In the genomic region with DNA sequence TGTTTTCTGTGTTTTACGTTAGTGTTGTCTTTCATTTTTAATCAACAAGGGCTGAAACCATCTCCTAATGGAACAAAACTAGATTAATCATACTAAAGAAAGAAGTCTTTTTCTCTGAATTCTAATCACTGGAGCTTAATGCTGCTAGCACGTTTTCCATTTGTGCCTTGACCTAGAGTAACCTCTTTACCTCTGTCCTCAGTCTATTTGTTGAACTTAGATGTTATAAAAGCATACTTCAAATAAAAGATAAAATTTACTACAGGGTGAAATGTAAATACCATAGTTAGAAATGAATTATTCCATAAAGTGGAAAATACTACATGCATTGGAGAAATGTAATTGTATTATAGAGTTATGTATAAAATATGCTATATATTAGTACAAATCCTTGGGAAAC, we compare ENCODE assay signal across 34 cellular contexts.
DNase-seq lines count a peak whose midpoint lies in the region; ATAC-seq, FAIRE-seq and TF ChIP-seq lines count a peak whose summit lies in the region.
"Had no signal": no experiment of that assay in that cellular context is flagged by ENCODE, and none has a peak within 500 bp of the region (broad histone marks: within the 10 kb centered on the region; RNA-seq: fewer than 3 reads in every experiment).

No MANE protein-coding gene starts in this region.

- H3K27ac ChIP-seq in VCaP (peak overlapping the region; percentile 89), small intestine (ENCODE audit: low read depth in 1 of 2, low read length in 1 of 2) (no peak overlapping the region)
- H3K27ac ChIP-seq: 22Rv1; A549; BLaER1; BLaER1 treated with 17β-estradiol and CSF1 and Interleukin-3, amounts not matched to agents 10 nM and 100 nM had no signal

- H3K27me3 ChIP-seq in small intestine (ENCODE audit: control insufficient read depth in 2 of 2, insufficient read depth in 2 of 2, low read length in 2 of 2) = no peaks in the 10 kb centered on the region
- H3K27me3 ChIP-seq: BE2C; BLaER1; BLaER1 treated with 17β-estradiol and CSF1 and Interleukin-3, amounts not matched to agents 10 nM and 100 nM had no signal

- intact Hi-C loops in left colon (cut with DNase I, micrococcal nuclease) (no loop called here), mucosa of descending colon (cut with DNase I, micrococcal nuclease) (no loop called here)

- H3K4me3 ChIP-seq in LNCaP clone FGC (ENCODE audit: low read depth, low read length) = no peak overlapping the region
- no peak overlapping the region for H3K4me3 ChIP-seq in mucosa of descending colon
- no peak overlapping the region for H3K4me3 ChIP-seq in small intestine (ENCODE audit: low read depth in 1 of 2, low read length in 2 of 2)
- H3K4me3 ChIP-seq: A549; BLaER1; BLaER1 treated with 17β-estradiol and CSF1 and Interleukin-3, amounts not matched to agents 10 nM and 100 nM had no signal

- WGBS in small intestine, 3 donors = 33 to 52% (median 36%) methylated on average over 2 of the region's 2 CpGs

- TF ChIP-seq CTCF in LNCaP clone FGC (IDR thresholded peaks at IDR 0.05; ENCODE audit: control insufficient read depth, extremely low read depth, insufficient read depth) (no peak), VCaP (conservative IDR thresholded peaks at IDR 0.05) (no peak), mucosa of descending colon (IDR thresholded peaks at IDR 0.05) (no peak)

- H3K4me1 ChIP-seq in mucosa of descending colon (ENCODE audit: low read depth) (peaks cover 3% of the 10 kb centered on the region), small intestine (ENCODE audit: control insufficient read depth in 2 of 2, insufficient read depth in 1 of 2, low read depth in 1 of 2, low read length in 1 of 2) (no peaks in the 10 kb centered on the region)
- H3K4me1 ChIP-seq: A549; BE2C; BLaER1; BLaER1 treated with 17β-estradiol and CSF1 and Interleukin-3, amounts not matched to agents 10 nM and 100 nM had no signal

- no peak for FAIRE-seq in small intestine (lab: Jason Lieb, UNC)
- FAIRE-seq: A204.1, A549, D721Med had no signal

- no peaks in the 10 kb centered on the region for H3K9me3 ChIP-seq in mucosa of descending colon
- H3K9me3 ChIP-seq in small intestine (ENCODE audit: control insufficient read depth, low read depth) = no peaks in the 10 kb centered on the region
- H3K9me3 ChIP-seq: A549, BE2C, BLaER1, Caco-2 had no signal

- DNase-seq in LNCaP clone FGC (ENCODE audit: low read depth) = peak; percentile 57
- DNase-seq in left colon = no peak
- no peak for DNase-seq in mucosa of descending colon
- DNase-seq in effector CD8-positive, alpha-beta T cell (lab: John Stamatoyannopoulos, UW) = no peak
- no peak for DNase-seq in NCI-H345 (lab: John Stamatoyannopoulos, UW)
- no peak for DNase-seq in small intestine
- DNase-seq: 8988T; ACHN; AML-193; BE2C; C1 segment of cervical spinal cord; Caco-2; Calu3; CD4-positive, alpha-beta memory T cell; CD4-positive, alpha-beta T cell; CD4-positive, CD25-positive, alpha-beta regulatory T cell; CD8-positive, alpha-beta memory T cell; CD8-positive, alpha-beta T cell; COR-L47; DMS 273 treated with DMSO at 0.1 percent for 48 hours; DMS153; DMS53; DMS79; DMS79 treated with DMSO at 0.1 percent for 48 hours; DND-41; EL had no signal

- H3K36me3 ChIP-seq in mucosa of descending colon (ENCODE audit: low read depth) (no peaks in the 10 kb centered on the region), small intestine (ENCODE audit: control insufficient read depth in 2 of 2, insufficient read depth in 2 of 2, low read length in 2 of 2) (no peaks in the 10 kb centered on the region)
- H3K36me3 ChIP-seq: BE2C; BLaER1; BLaER1 treated with 17β-estradiol and CSF1 and Interleukin-3, amounts not matched to agents 10 nM and 100 nM had no signal

- ATAC-seq in left colon (peak; percentile 99), mucosa of descending colon (peak; percentile 79), GM19395 (IDR thresholded peaks at IDR 0.05; ENCODE audit: unreplicated experiment) (no peak)
- ATAC-seq: A549; CD8-positive, alpha-beta T cell had no signal
